8 cellular contexts compared by ENCODE assay signal in the genomic region with DNA sequence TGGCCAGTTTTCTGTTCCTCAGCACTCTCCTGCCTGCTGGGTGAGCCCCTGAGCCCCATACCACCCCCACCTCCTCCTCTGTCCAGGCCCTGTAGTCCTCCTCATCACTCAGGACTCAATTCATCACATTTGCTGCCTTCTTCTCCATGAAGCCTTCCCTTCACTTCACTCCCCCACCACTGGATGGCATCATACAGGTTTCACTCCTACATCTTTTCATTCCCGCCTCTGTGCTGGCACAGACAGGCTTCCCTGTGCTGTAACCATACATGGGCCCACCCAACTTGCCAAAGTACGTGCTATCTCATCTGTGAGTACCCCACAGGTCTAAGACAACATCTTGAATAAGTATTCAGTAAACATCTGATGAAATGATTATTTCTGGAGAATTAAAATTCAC. TPM values are rescaled to one million over a fixed set of nuclear protein-coding genes. Genes with fewer than 3 reads are reported as not detected.
DNase-seq lines count a peak whose midpoint lies in the region; ATAC-seq and TF ChIP-seq lines count a peak whose summit lies in the region.

No MANE protein-coding gene starts in this region.

- peak overlapping the region; percentile 3 for H3K27ac Mint-ChIP-seq in activated T-cell treated with anti-CD3 and anti-CD28 coated beads, Interleukin-2, amount 50 U/mL, for 72 hours
- peak overlapping the region; percentile 30 for H3K27ac Mint-ChIP-seq in central memory CD8-positive, alpha-beta T cell (ENCODE audit: low read depth)
- H3K27ac Mint-ChIP-seq in neural crest cell (ENCODE audit: unreplicated experiment), result no peak overlapping the region

- H3K4me3 Mint-ChIP-seq in activated T-cell treated with anti-CD3 and anti-CD28 coated beads, Interleukin-2, amount 50 U/mL, for 72 hours, result no peak overlapping the region
- no peak overlapping the region for H3K4me3 Mint-ChIP-seq in central memory CD8-positive, alpha-beta T cell
- H3K4me3 Mint-ChIP-seq in neural crest cell, result peak overlapping the region; percentile 3

- H3K27me3 Mint-ChIP-seq in activated T-cell treated with anti-CD3 and anti-CD28 coated beads, Interleukin-2, amount 50 U/mL, for 72 hours (ENCODE audit: low read depth), result no peaks in the 10 kb centered on the region
- H3K27me3 Mint-ChIP-seq in central memory CD8-positive, alpha-beta T cell, result no peaks in the 10 kb centered on the region
- H3K27me3 Mint-ChIP-seq in neural crest cell (ENCODE audit: low read depth), result no peaks in the 10 kb centered on the region

- no peak for DNase-seq in activated T-cell treated with anti-CD3 and anti-CD28 coated beads, Interleukin-2, amount 50 U/mL, for 72 hours
- no peak for DNase-seq in activated T-cell treated with anti-CD3 and anti-CD28 coated beads, Interleukin-2, amount 50 U/mL, for 1 hour
- DNase-seq in NCI-H82 treated with DMSO at 0.1 percent for 48 hours (lab: John Stamatoyannopoulos, UW; ENCODE audit: unreplicated experiment), result peak; percentile 22
- no peak for DNase-seq in central memory CD8-positive, alpha-beta T cell (ENCODE audit: low spot score in 2 of 2)
- DNase-seq in neural crest cell (ENCODE audit: low read depth, low spot score), result no peak

- H3K9me3 Mint-ChIP-seq in activated T-cell treated with anti-CD3 and anti-CD28 coated beads, Interleukin-2, amount 50 U/mL, for 72 hours, result no peaks in the 10 kb centered on the region
- H3K9me3 Mint-ChIP-seq in central memory CD8-positive, alpha-beta T cell, result no peaks in the 10 kb centered on the region
- H3K9me3 Mint-ChIP-seq in neural crest cell, result no peaks in the 10 kb centered on the region

- peak; percentile 55 for TF ChIP-seq CTCF in neural crest cell (conservative IDR thresholded peaks at IDR 0.05)

- peaks cover 44% of the 10 kb centered on the region for H3K4me1 Mint-ChIP-seq in activated T-cell treated with anti-CD3 and anti-CD28 coated beads, Interleukin-2, amount 50 U/mL, for 72 hours (ENCODE audit: low read depth)
- peaks cover 60% of the 10 kb centered on the region for H3K4me1 Mint-ChIP-seq in central memory CD8-positive, alpha-beta T cell
- peaks cover 71% of the 10 kb centered on the region for H3K4me1 Mint-ChIP-seq in neural crest cell

- no peaks in the 10 kb centered on the region for H3K36me3 Mint-ChIP-seq in activated T-cell treated with anti-CD3 and anti-CD28 coated beads, Interleukin-2, amount 50 U/mL, for 72 hours (ENCODE audit: insufficient read depth in 2 of 2)
- H3K36me3 Mint-ChIP-seq in central memory CD8-positive, alpha-beta T cell (ENCODE audit: insufficient read depth), result peaks cover 11% of the 10 kb centered on the region
- H3K36me3 Mint-ChIP-seq in neural crest cell (ENCODE audit: low read depth), result peaks cover 4% of the 10 kb centered on the region

- peak in 1 of 2 donors; percentile 17 for ATAC-seq in activated T-cell treated with anti-CD3 and anti-CD28 coated beads, Interleukin-2, amount 50 U/mL, for 72 hours (replicated peaks in 1 of 2)
- no peak for ATAC-seq in central memory CD8-positive, alpha-beta T cell (replicated peaks; ENCODE audit: extremely low read depth, poor library complexity, severe bottlenecking)
- no peak for ATAC-seq in HG03439 (IDR thresholded peaks at IDR 0.05; ENCODE audit: unreplicated experiment)
- no peak for ATAC-seq in HG02571 (IDR thresholded peaks at IDR 0.05; ENCODE audit: unreplicated experiment)
- ATAC-seq in GM19324 (IDR thresholded peaks at IDR 0.05; ENCODE audit: low FRiP score, unreplicated experiment), result no peak

RNA-seq across cellular contexts. Expression of a gene that starts 56.9 kb away (rescaled TPM):
- total RNA-seq in activated T-cell treated with anti-CD3 and anti-CD28 coated beads, Interleukin-2, amount 50 U/mL, for 72 hours, result under 1 TPM; 0.48 to 0.81 TPM
- total RNA-seq in neural crest cell, result 2.5 TPM in 2 replicates
